ENCODE assay signal across 9 cellular contexts in genomic region chr2:141015339-141016047, GRCh38.
DNase-seq lines count a peak whose midpoint lies in the region; ATAC-seq and TF ChIP-seq lines count a peak whose summit lies in the region.
"Had no signal": no experiment of that assay in that cellular context is flagged by ENCODE, and none has a peak within 500 bp of the region (broad histone marks: within the 10 kb centered on the region; RNA-seq: fewer than 3 reads in every experiment).

No MANE protein-coding gene starts in this region.

- no peaks in the 10 kb centered on the region for H3K36me3 Mint-ChIP-seq in GM23338 (ENCODE audit: low read depth)
- H3K36me3 Mint-ChIP-seq in activated T-helper 17 cell treated with anti-CD3 and anti-CD28 coated beads, Interleukin-2, amount 50 U/mL, for 72 hours (ENCODE audit: low read depth) = no peaks in the 10 kb centered on the region

- H3K4me1 Mint-ChIP-seq in GM23338 = peaks cover 4% of the 10 kb centered on the region; the same call in 2 of the 3 replicates
- no peaks in the 10 kb centered on the region for H3K4me1 Mint-ChIP-seq in activated T-helper 17 cell treated with anti-CD3 and anti-CD28 coated beads, Interleukin-2, amount 50 U/mL, for 72 hours

- peak; percentile 88 for ATAC-seq in GM23338
- peak; percentile 96 to 99 (median 98) for ATAC-seq in heart left ventricle
- ATAC-seq in HG02623 (IDR thresholded peaks at IDR 0.05; ENCODE audit: unreplicated experiment) = no peak
- ATAC-seq in activated T-helper 17 cell treated with anti-CD3 and anti-CD28 coated beads, Interleukin-2, amount 50 U/mL, for 72 hours (replicated peaks) = no peak

- no peaks in the 10 kb centered on the region for H3K79me2 ChIP-seq in GM23338 (replicated peaks; ENCODE audit: insufficient read depth)

- H3K9me3 ChIP-seq in heart left ventricle = no peaks in the 10 kb centered on the region
- no peaks in the 10 kb centered on the region for H3K9me3 ChIP-seq in prostate gland

- H3K4me3 Mint-ChIP-seq in GM23338 = no peak overlapping the region
- no peak overlapping the region for H3K4me3 Mint-ChIP-seq in activated T-helper 17 cell treated with anti-CD3 and anti-CD28 coated beads, Interleukin-2, amount 50 U/mL, for 72 hours

- H3K4me1 ChIP-seq in GM23338 (ENCODE audit: insufficient read depth) = no peaks in the 10 kb centered on the region
- peaks cover 0 to 8% (median 0%) of the 10 kb centered on the region in 12 donors for H3K4me1 ChIP-seq in heart left ventricle
- no peaks in the 10 kb centered on the region for H3K4me1 ChIP-seq in prostate gland (replicated peaks)

- intact Hi-C loops in heart left ventricle (cut with DNase I) (loop anchor here in 1 of 10 donors (10.0 kb wide), 1 partner anchor 189 kb away; no protein-coding TSS in a partner anchor), posterior cingulate gyrus (cut with DNase I) (no loop called here), prostate gland (cut with DNase I) (no loop called here)

- 0 out of 2 replicates have a peak overlapping the region, but pooled peaks have one; percentile 8 for H2AFZ ChIP-seq in GM23338

- no peak overlapping the region for H3K27ac ChIP-seq in GM23338 (ENCODE audit: low read depth)
- H3K27ac ChIP-seq in heart left ventricle = peak overlapping the region in 10 of 12 donors; percentile 3 to 69 (median 44)
- H3K27ac ChIP-seq in prostate gland = no peak overlapping the region

- TF ChIP-seq POLR2A in heart left ventricle (IDR thresholded peaks at IDR 0.05) (no peak), prostate gland (IDR thresholded peaks at IDR 0.05) (no peak)

- TF ChIP-seq CTCF in GM23338 (conservative IDR thresholded peaks at IDR 0.05; ENCODE audit: low read depth in 2 of 2) (no peak), heart left ventricle (IDR thresholded peaks at IDR 0.05) (no peak), prostate gland (IDR thresholded peaks at IDR 0.05) (no peak)

- H3K27ac Mint-ChIP-seq in GM23338 = peak overlapping the region; percentile 18; the same call in 1 of the 2 replicates
- H3K27ac Mint-ChIP-seq in activated T-helper 17 cell treated with anti-CD3 and anti-CD28 coated beads, Interleukin-2, amount 50 U/mL, for 72 hours = no peak overlapping the region

- H4K20me1 ChIP-seq in GM23338 (replicated peaks; ENCODE audit: insufficient read depth) = no peaks in the 10 kb centered on the region

- H3K27me3 ChIP-seq in GM23338 (ENCODE audit: insufficient read depth) = no peaks in the 10 kb centered on the region
- H3K27me3 ChIP-seq in heart left ventricle = no peaks in the 10 kb centered on the region
- H3K27me3 ChIP-seq in prostate gland (replicated peaks; ENCODE audit: insufficient read depth) = no peaks in the 10 kb centered on the region

- no peak overlapping the region for H3K4me3 ChIP-seq in GM23338
- no peak overlapping the region for H3K4me3 ChIP-seq in heart left ventricle
- no peak overlapping the region for H3K4me3 ChIP-seq in prostate gland

- WGBS in heart left ventricle, 4 donors = 27 to 38% (median 36%) methylated on average over 4 of the region's 4 CpGs
- WGBS in prostate gland = 86% methylated on average over 4 of the region's 4 CpGs

- DNase-seq in GM23338 (ENCODE audit: low spot score) (peak; percentile 45), anterior cingulate cortex (lab: John Stamatoyannopoulos, UW) (peak in 50 of 58 donors; percentile 5 to 84 (median 40)), heart left ventricle (peak in 4 of 5 donors; percentile 41 to 64 (median 46)), posterior cingulate gyrus (peak in 9 of 10 donors; percentile 30 to 92 (median 52)), activated T-cell treated with anti-CD3 and anti-CD28 coated beads for 4 hours (no peak), prostate gland (ENCODE audit: low spot score) (no peak)
- DNase-seq: stimulated activated CD4-positive, alpha-beta T cell treated with anti-CD3 and anti-CD28 coated beads, Interleukin-2, amount 100 ng/mL, for 48 hours had no signal

- no peaks in the 10 kb centered on the region for H3K9me3 Mint-ChIP-seq in GM23338
- H3K9me3 Mint-ChIP-seq in activated T-helper 17 cell treated with anti-CD3 and anti-CD28 coated beads, Interleukin-2, amount 50 U/mL, for 72 hours = peaks cover 5% of the 10 kb centered on the region

- no peaks in the 10 kb centered on the region for H3K9me2 ChIP-seq in GM23338 (ENCODE audit: insufficient read depth)

- no peaks in the 10 kb centered on the region for H3F3A ChIP-seq in GM23338 (replicated peaks; ENCODE audit: low read depth)

- H3K4me2 ChIP-seq in GM23338 = no peak overlapping the region

- H3K36me3 ChIP-seq in GM23338 (ENCODE audit: insufficient read depth) (no peaks in the 10 kb centered on the region), heart left ventricle (no peaks in the 10 kb centered on the region), prostate gland (no peaks in the 10 kb centered on the region)

- H3K27me3 Mint-ChIP-seq in GM23338 (ENCODE audit: insufficient read depth, low read depth, poor library complexity) = no peaks in the 10 kb centered on the region
- H3K27me3 Mint-ChIP-seq in activated T-helper 17 cell treated with anti-CD3 and anti-CD28 coated beads, Interleukin-2, amount 50 U/mL, for 72 hours = no peaks in the 10 kb centered on the region

TF ChIP-seq in GM23338, 12 proteins besides CTCF, POLR2A, EP300 and RAD21:
- TF ChIP-seq ZNF331 (CRISPR knock-in tag; IDR thresholded peaks at IDR 0.05; ENCODE audit: low read depth) (no peak), ZNF462 (CRISPR knock-in tag; IDR thresholded peaks at IDR 0.05) (no peak), EZH2 (IDR thresholded peaks at IDR 0.05; ENCODE audit: low read depth, unreplicated experiment) (no peak), JUNB (IDR thresholded peaks at IDR 0.05; ENCODE audit: unreplicated experiment) (no peak), POLR2AphosphoS5 (IDR thresholded peaks at IDR 0.05; ENCODE audit: low read depth) (no peak)

Comparison
In these comparisons a context has a peak if more than half of its experiments do, and no peak if none do; other contexts are left out.
1. ATAC-seq: peak in GM23338 (single experiment) and heart left ventricle (4 of 4); none in HG02623 (single experiment) and activated T-helper 17 cell treated with anti-CD3 and anti-CD28 coated beads, Interleukin-2, amount 50 U/mL, for 72 hours (single experiment).
2. DNase-seq: peak in GM23338 (single experiment), anterior cingulate cortex (50 of 58), heart left ventricle (4 of 5) and posterior cingulate gyrus (9 of 10); none in activated T-cell treated with anti-CD3 and anti-CD28 coated beads for 4 hours (single experiment) and prostate gland (single experiment).
3. H3K27ac ChIP-seq: peak in heart left ventricle (10 of 12); none in GM23338 (single experiment) and prostate gland (0 of 2).